Comparison of ENCODE assay signal across 8 cellular contexts in the genomic region with DNA sequence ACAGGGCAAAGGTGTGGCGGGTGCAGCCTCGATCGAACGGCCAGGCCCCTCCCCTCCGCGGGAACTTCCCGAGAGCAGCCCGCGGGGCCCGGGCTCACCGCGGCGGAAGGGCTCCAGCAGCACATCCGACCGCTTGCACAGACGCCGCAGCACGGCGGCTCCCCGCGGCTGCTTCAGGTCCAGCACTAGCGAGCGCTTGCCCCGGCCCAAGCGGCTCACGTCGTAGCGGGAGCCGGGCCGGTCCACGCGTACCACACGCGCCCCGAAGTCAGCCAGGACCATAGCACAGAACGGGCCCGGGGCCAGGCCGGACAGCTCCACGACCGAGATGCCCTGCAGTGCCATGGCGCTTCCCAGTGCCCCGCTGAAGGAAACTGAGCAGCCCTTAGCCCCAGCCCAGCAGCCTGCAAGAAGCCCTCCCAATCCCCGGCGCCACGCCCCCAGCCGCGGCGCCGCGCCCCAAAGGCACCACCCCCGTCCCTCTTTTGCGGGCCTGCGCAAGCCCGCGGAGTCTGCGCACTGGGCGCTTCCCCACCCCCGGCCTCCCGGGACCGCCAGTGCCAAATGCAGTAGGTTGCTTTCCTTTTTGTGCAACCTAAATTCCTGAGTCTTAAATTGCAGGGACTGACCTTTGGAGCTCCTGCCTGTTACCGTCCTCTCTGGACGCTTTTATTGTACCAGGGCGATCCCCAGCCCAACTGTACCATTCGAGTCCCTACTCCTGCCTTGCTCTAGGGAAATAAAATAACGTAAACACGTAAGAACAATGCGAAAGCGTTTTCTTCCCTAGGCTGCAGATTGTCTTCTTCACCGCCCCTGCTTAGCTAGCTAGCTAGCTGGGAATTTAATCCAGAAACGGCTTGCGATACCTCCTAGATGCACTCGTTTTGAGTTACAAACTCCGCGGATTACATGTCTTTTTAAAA. TPM values are rescaled to one million over a fixed set of nuclear protein-coding genes. Genes with fewer than 3 reads are reported as not detected.
DNase-seq lines count a peak whose midpoint lies in the region; ATAC-seq and TF ChIP-seq lines count a peak whose summit lies in the region.

A gene (minus strand): TSS at position 376 of the 926 bp plus-strand sequence. CDS start 31 bp downstream, at position 345.

- H3K27me3 ChIP-seq in right atrium auricular region (no peaks in the 10 kb centered on the region), uterus (no peaks in the 10 kb centered on the region)

- no peak for TF ChIP-seq CTCF in right atrium auricular region (IDR thresholded peaks at IDR 0.05)
- peak in 2 of 4 experiments; percentile 10 to 28 for TF ChIP-seq CTCF in uterus (IDR thresholded peaks at IDR 0.05)

- H3K27me3 Mint-ChIP-seq in T-helper 1 cell treated with Interleukin-12 subunit alpha and Interleukin-12 subunit beta and Interleukin-4 antibody, amounts not matched to agents 30 μg/mL and 1 μg/mL, for 36 hours (ENCODE audit: low read depth), result no peaks in the 10 kb centered on the region

- H3K9me3 Mint-ChIP-seq in T-helper 1 cell treated with Interleukin-12 subunit alpha and Interleukin-12 subunit beta and Interleukin-4 antibody, amounts not matched to agents 30 μg/mL and 1 μg/mL, for 36 hours, result no peaks in the 10 kb centered on the region

- H3K36me3 ChIP-seq in right atrium auricular region, result no peaks in the 10 kb centered on the region
- H3K36me3 ChIP-seq in uterus, result no peaks in the 10 kb centered on the region

- peak within 1 kb of the TSS; percentile 90 for H3K27ac Mint-ChIP-seq in T-helper 1 cell treated with Interleukin-12 subunit alpha and Interleukin-12 subunit beta and Interleukin-4 antibody, amounts not matched to agents 30 μg/mL and 1 μg/mL, for 36 hours

- H3K4me3 Mint-ChIP-seq in T-helper 1 cell treated with Interleukin-12 subunit alpha and Interleukin-12 subunit beta and Interleukin-4 antibody, amounts not matched to agents 30 μg/mL and 1 μg/mL, for 36 hours, result peak within 1 kb of the TSS; percentile 78

- peak within 1 kb of the TSS; percentile 100 for H3K27ac ChIP-seq in angular gyrus (ENCODE audit: low read depth, low read length)
- H3K27ac ChIP-seq in right atrium auricular region, result peak within 1 kb of the TSS; percentile 89 to 93
- H3K27ac ChIP-seq in uterus, result peak within 1 kb of the TSS; percentile 89 to 91

- ATAC-seq in GM18498 (IDR thresholded peaks at IDR 0.05; ENCODE audit: unreplicated experiment) (peak; percentile 94), HG02885 (IDR thresholded peaks at IDR 0.05; ENCODE audit: poor library complexity, unreplicated experiment) (peak; percentile 95)

- H3K4me3 ChIP-seq in right atrium auricular region, result peak within 1 kb of the TSS; percentile 60 to 76
- H3K4me3 ChIP-seq in uterus, result peak within 1 kb of the TSS; percentile 53 to 67

- peak; percentile 77 to 94 for TF ChIP-seq POLR2A in uterus (IDR thresholded peaks at IDR 0.05)

- H3K9me3 ChIP-seq in right atrium auricular region (no peaks in the 10 kb centered on the region), uterus (no peaks in the 10 kb centered on the region)

- peaks cover 18% of the 10 kb centered on the region for H3K4me1 Mint-ChIP-seq in T-helper 1 cell treated with Interleukin-12 subunit alpha and Interleukin-12 subunit beta and Interleukin-4 antibody, amounts not matched to agents 30 μg/mL and 1 μg/mL, for 36 hours (ENCODE audit: low read depth)

- H3K36me3 Mint-ChIP-seq in T-helper 1 cell treated with Interleukin-12 subunit alpha and Interleukin-12 subunit beta and Interleukin-4 antibody, amounts not matched to agents 30 μg/mL and 1 μg/mL, for 36 hours (ENCODE audit: low read depth), result peaks cover 17% of the 10 kb centered on the region

- DNase-seq in NCI-H1694 (lab: John Stamatoyannopoulos, UW) (peak; percentile 87), right atrium auricular region (ENCODE audit: low spot score) (peak; percentile 94), pulmonary artery endothelial cell (ENCODE audit: low read depth, low spot score) (peak; percentile 51), uterus (peak; percentile 93 to 94)

- H3K4me1 ChIP-seq in right atrium auricular region, result peaks cover 0 to 20% of the 10 kb centered on the region in 2 donors
- H3K4me1 ChIP-seq in uterus, result peaks cover 0 to 8% of the 10 kb centered on the region in 2 donors

- intact Hi-C loops in uterus (cut with DNase I; ENCODE audit: low total_unique reads), result no loop called here

RNA-seq across cellular contexts. Expression of the gene that starts here (rescaled TPM):
- total RNA-seq in right atrium auricular region, result 10 to 100 TPM in 1 of 2 donors, 1 to 10 TPM in 1; 4.1 to 12.6 TPM
- 8.9 and 13.1 TPM in 2 replicates for total RNA-seq in pulmonary artery endothelial cell
- 10 to 100 TPM in 1 of 4 donors, 1 to 10 TPM in 3; 7.9 to 14.9 (median 9.0) TPM for total RNA-seq in uterus

Comparison
In these comparisons a context has a peak if more than half of its experiments do, and no peak if none do; other contexts are left out.
1. Peak in every context shown above with its lines: DNase-seq, ATAC-seq, H3K4me3 ChIP-seq and H3K27ac ChIP-seq.